ENCODE assay signal across 8 cellular contexts in the genomic region with DNA sequence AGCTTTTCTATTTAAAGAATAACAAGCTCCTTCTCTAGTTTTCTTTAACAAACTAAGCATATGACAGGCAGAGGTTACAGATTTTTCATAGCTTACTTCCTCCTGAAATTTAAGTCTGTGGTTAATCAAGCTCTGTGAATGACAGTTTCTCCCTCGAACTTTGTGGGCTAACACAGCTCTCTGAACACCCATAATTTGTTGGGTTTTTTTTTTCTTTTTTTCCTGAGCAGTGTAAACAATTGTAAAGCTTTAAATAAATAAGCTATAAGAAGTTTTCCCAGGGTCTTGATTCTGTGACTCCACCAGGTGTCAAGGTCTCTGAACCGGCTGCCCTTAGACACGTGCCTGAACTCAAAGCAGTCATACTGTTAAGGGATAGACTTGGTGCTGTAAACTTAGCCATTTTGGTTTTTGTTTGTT.
A peak's percentile ranks its signal among the peaks of the same experiment; 100 is the strongest.
DNase-seq lines count a peak whose midpoint lies in the region; ATAC-seq and TF ChIP-seq lines count a peak whose summit lies in the region.

No MANE protein-coding gene starts in this region.

- no peak overlapping the region for H3K14ac ChIP-seq in mesenchymal stem cell (ENCODE audit: low read length in 2 of 2)

- H2AFZ ChIP-seq in mesenchymal stem cell (ENCODE audit: low read depth, low read length), result no peak overlapping the region

- H2BK15ac ChIP-seq in mesenchymal stem cell (ENCODE audit: low read depth, poor library complexity, severe bottlenecking), result no peak overlapping the region

- peaks cover 2% of the 10 kb centered on the region for H3K4me1 ChIP-seq in mesenchymal stem cell (ENCODE audit: control insufficient read depth, insufficient read depth, low read depth, low read length)

- H3K27ac ChIP-seq in CD4-positive, alpha-beta T cell (ENCODE audit: low read depth, low read length), result peak overlapping the region; percentile 71
- H3K27ac ChIP-seq in mesenchymal stem cell (ENCODE audit: low read length, poor library complexity, severe bottlenecking), result no peak overlapping the region

- H3K4me3 Mint-ChIP-seq in CD4-positive, alpha-beta T cell, result peak overlapping the region; percentile 67
- H3K4me3 Mint-ChIP-seq in activated naive CD8-positive, alpha-beta T cell, result peak overlapping the region; percentile 98

- H4K8ac ChIP-seq in mesenchymal stem cell (ENCODE audit: low read length), result no peak overlapping the region

- no peaks in the 10 kb centered on the region for H3K9me3 Mint-ChIP-seq in CD4-positive, alpha-beta T cell
- no peaks in the 10 kb centered on the region for H3K9me3 Mint-ChIP-seq in activated naive CD8-positive, alpha-beta T cell (ENCODE audit: low read depth)

- H3K27ac Mint-ChIP-seq in CD4-positive, alpha-beta T cell, result peak overlapping the region; percentile 88
- H3K27ac Mint-ChIP-seq in activated naive CD8-positive, alpha-beta T cell, result peak overlapping the region; percentile 99

- DNase-seq in CD4-positive, alpha-beta T cell, result no peak
- DNase-seq in NCI-H2081 (lab: John Stamatoyannopoulos, UW), result no peak
- DNase-seq in mesenchymal stem cell, result no peak
- no peak for DNase-seq in midbrain (lab: John Stamatoyannopoulos, UW)
- DNase-seq in NCI-H2107 (lab: John Stamatoyannopoulos, UW), result no peak

- H3K23ac ChIP-seq in mesenchymal stem cell (ENCODE audit: low read length in 2 of 2), result no peak overlapping the region

- H3K4me3 ChIP-seq in mesenchymal stem cell (ENCODE audit: insufficient read depth in 1 of 2, low read depth in 1 of 2, low read length in 2 of 2), result no peak overlapping the region

- no peak overlapping the region for H3K9ac ChIP-seq in mesenchymal stem cell (ENCODE audit: low read length)

- no peak overlapping the region for H2AK5ac ChIP-seq in mesenchymal stem cell (ENCODE audit: low read length, severe bottlenecking)

- no peak overlapping the region for H2BK12ac ChIP-seq in mesenchymal stem cell (ENCODE audit: low read length in 2 of 2)

- POLR2A ChIA-PET in CD4-positive, alpha-beta T cell (lab: Charles Lee), result interaction anchor here (0.7 to 7.0 kb wide), 25 partner anchors 8 to 938 kb away, joined by 3 to 96 read pairs (median 5); a partner anchor contains a TSS

- 51% methylated on average over 2 of the region's 3 CpGs for WGBS in mesenchymal stem cell

- no peak overlapping the region for H2BK120ac ChIP-seq in mesenchymal stem cell (ENCODE audit: low read depth, low read length)

- H3K36me3 Mint-ChIP-seq in CD4-positive, alpha-beta T cell (ENCODE audit: low read depth), result peaks cover 89% of the 10 kb centered on the region
- H3K36me3 Mint-ChIP-seq in activated naive CD8-positive, alpha-beta T cell, result peaks cover 55% of the 10 kb centered on the region

- CTCF ChIA-PET in CD4-positive, alpha-beta T cell (lab: Charles Lee), result interaction anchor here (0.7 to 1.7 kb wide), 9 partner anchors 8 to 190 kb away, joined by 3 to 7 read pairs (median 4); a partner anchor contains a TSS

- H3K4ac ChIP-seq in mesenchymal stem cell (ENCODE audit: low read depth in 1 of 2, low read length in 2 of 2), result no peak overlapping the region

- H3K79me1 ChIP-seq in mesenchymal stem cell (replicated peaks; ENCODE audit: low read length, poor library complexity, severe bottlenecking), result no peaks in the 10 kb centered on the region

- intact Hi-C loops in CD4-positive, alpha-beta T cell (cut with DNase I, micrococcal nuclease), result loop anchor here in 1 of 2 experiments (1.0 to 5.0 kb wide), 3 partner anchors 8 to 189 kb away; no protein-coding TSS in a partner anchor

- no peaks in the 10 kb centered on the region for H3K27me3 Mint-ChIP-seq in CD4-positive, alpha-beta T cell
- H3K27me3 Mint-ChIP-seq in activated naive CD8-positive, alpha-beta T cell, result no peaks in the 10 kb centered on the region

- H4K91ac ChIP-seq in mesenchymal stem cell (ENCODE audit: low read length), result no peak overlapping the region

- TF ChIP-seq CTCF in CD4-positive, alpha-beta T cell (IDR thresholded peaks at IDR 0.05), result no peak

- peak; percentile 61 for ATAC-seq in CD4-positive, alpha-beta T cell (ENCODE audit: poor library complexity)
- ATAC-seq in GM19452 (IDR thresholded peaks at IDR 0.05; ENCODE audit: unreplicated experiment) (peak; percentile 84), HG03432 (IDR thresholded peaks at IDR 0.05; ENCODE audit: unreplicated experiment) (peak; percentile 79)

- no peaks in the 10 kb centered on the region for H3K9me3 ChIP-seq in CD4-positive, alpha-beta T cell (ENCODE audit: control insufficient read depth, low read length)
- H3K9me3 ChIP-seq in mesenchymal stem cell (ENCODE audit: control insufficient read depth, low read length), result no peaks in the 10 kb centered on the region

- H3K4me2 ChIP-seq in mesenchymal stem cell (ENCODE audit: low read length, poor library complexity, severe bottlenecking), result no peak overlapping the region

- H2BK5ac ChIP-seq in mesenchymal stem cell (ENCODE audit: low read depth, low read length, poor library complexity, severe bottlenecking), result no peak overlapping the region

- peaks cover 86% of the 10 kb centered on the region for H3K4me1 Mint-ChIP-seq in CD4-positive, alpha-beta T cell (ENCODE audit: low read depth)
- H3K4me1 Mint-ChIP-seq in activated naive CD8-positive, alpha-beta T cell (ENCODE audit: low read depth), result peaks cover 76% of the 10 kb centered on the region

- H3K36me3 ChIP-seq in mesenchymal stem cell (ENCODE audit: control insufficient read depth in 1 of 2, insufficient read depth in 2 of 2, low read depth in 1 of 2, low read length in 2 of 2), result no peaks in the 10 kb centered on the region

- H3K18ac ChIP-seq in mesenchymal stem cell (ENCODE audit: low read depth in 1 of 2, low read length in 2 of 2), result no peak overlapping the region

- no peaks in the 10 kb centered on the region for H3K27me3 ChIP-seq in CD4-positive, alpha-beta T cell (ENCODE audit: control insufficient read depth, insufficient read depth, low read length)
- peaks cover 0 to 11% of the 10 kb centered on the region in 2 experiments for H3K27me3 ChIP-seq in mesenchymal stem cell (ENCODE audit: control insufficient read depth in 1 of 2, insufficient read depth in 1 of 2, low read length in 2 of 2)
